In the genomic region with DNA sequence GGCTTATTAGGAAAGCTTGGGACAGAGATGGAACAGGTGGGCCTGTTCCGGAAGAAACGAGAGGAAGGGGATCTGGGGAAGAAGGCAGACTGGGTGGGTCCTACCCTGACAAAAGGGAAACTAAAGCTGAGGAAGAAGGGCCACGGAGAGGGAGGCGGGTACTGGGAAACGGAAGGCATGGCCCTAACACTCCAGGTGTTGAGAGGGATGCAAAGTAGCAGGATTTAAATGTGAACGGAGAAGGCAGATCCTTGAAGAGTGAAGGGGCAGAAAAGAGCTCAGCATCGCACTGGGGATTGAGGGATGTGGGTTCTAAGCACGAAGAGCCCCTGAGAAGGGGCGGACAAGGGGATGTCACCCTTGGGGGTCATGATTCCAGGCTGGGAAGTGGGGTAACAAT, we compare ENCODE assay signal across 9 cellular contexts. TPM values are rescaled to one million over a fixed set of nuclear protein-coding genes. Genes with fewer than 3 reads are reported as not detected.
DNase-seq lines count a peak whose midpoint lies in the region; TF ChIP-seq lines count a peak whose summit lies in the region.
"Had no signal": no experiment of that assay in that cellular context is flagged by ENCODE, and none has a peak within 500 bp of the region (broad histone marks: within the 10 kb centered on the region; RNA-seq: fewer than 3 reads in every experiment).

No MANE protein-coding gene starts in this region.

- no peaks in the 10 kb centered on the region for H4K20me1 ChIP-seq in OCI-LY1 (ENCODE audit: insufficient read depth, low read length)

- H3K9me2 ChIP-seq in OCI-LY1 (ENCODE audit: low read depth, low read length), result no peaks in the 10 kb centered on the region

- H2AK5ac ChIP-seq in trophoblast cell (ENCODE audit: low read length), result no peak overlapping the region

- DNase-seq in DMS 273 (lab: John Stamatoyannopoulos, UW; ENCODE audit: unreplicated experiment) (peak; percentile 14), DMS 273 treated with DMSO at 0.1 percent for 48 hours (lab: John Stamatoyannopoulos, UW) (no peak), epithelial cell of proximal tubule (ENCODE audit: low read depth) (no peak), trophoblast cell (peak in 1 of 2 donors; percentile 6), SIG-M5 treated with dmso at 0.1 percent for 504 hours (lab: John Stamatoyannopoulos, UW; ENCODE audit: unreplicated experiment) (no peak), GM10248 (ENCODE audit: extremely low spot score) (no peak), NCI-H2081 (lab: John Stamatoyannopoulos, UW) (no peak)

- no CpG with 5 or more reads among the region's 9 CpGs for WGBS in trophoblast cell (ENCODE audit: extremely low coverage, insufficient coverage, insufficient read length)

- H3K27ac ChIP-seq in OCI-LY1 (ENCODE audit: low read depth, low read length, poor library complexity, severe bottlenecking), result peak overlapping the region; percentile 52
- H3K27ac ChIP-seq in trophoblast cell (ENCODE audit: low read depth, low read length), result no peak overlapping the region
- H3K27ac ChIP-seq: 22Rv1 had no signal

- no peak overlapping the region for H3K18ac ChIP-seq in trophoblast cell (ENCODE audit: low read length)

- POLR2A ChIA-PET in GM10248 (lab: Yijun Ruan, JAX), result no interaction called here

- CTCF ChIA-PET in GM10248 (lab: Yijun Ruan, JAX), result interaction anchor here (1.1 to 5.3 kb wide), 5 partner anchors 8 to 38 kb away, joined by 4 to 39 read pairs (median 4); no protein-coding TSS in a partner anchor

- H3K36me3 ChIP-seq in OCI-LY1 (ENCODE audit: insufficient read depth, low read length) (peaks cover 9% of the 10 kb centered on the region; the same call in 1 of the 2 replicates), trophoblast cell (ENCODE audit: control insufficient read depth in 1 of 2, insufficient read depth in 2 of 2, low read length in 2 of 2) (no peaks in the 10 kb centered on the region)

- peak overlapping the region; percentile 88 for H4K8ac ChIP-seq in trophoblast cell (ENCODE audit: low read depth, low read length)

- H3K79me2 ChIP-seq in OCI-LY1 (ENCODE audit: insufficient read depth, low read length), result peaks cover 22% of the 10 kb centered on the region; the same call in 1 of the 2 replicates
- H3K79me2 ChIP-seq in trophoblast cell (ENCODE audit: control insufficient read depth, insufficient read depth, low read length, poor library complexity), result peaks cover 4% of the 10 kb centered on the region

- no peak overlapping the region for H4K91ac ChIP-seq in trophoblast cell (ENCODE audit: low read depth, low read length)

- H3K23ac ChIP-seq in trophoblast cell (ENCODE audit: low read length), result no peak overlapping the region

- H3K4me2 ChIP-seq in OCI-LY1 (ENCODE audit: low read length) (peak overlapping the region; percentile 100), trophoblast cell (ENCODE audit: low read length) (peak overlapping the region; percentile 86)

- H3K9ac ChIP-seq in OCI-LY1 (ENCODE audit: low read length), result peak overlapping the region; percentile 81
- peak overlapping the region; percentile 45 for H3K9ac ChIP-seq in trophoblast cell (ENCODE audit: low read length)

- no peak overlapping the region for H3K14ac ChIP-seq in trophoblast cell (ENCODE audit: low read length)

- H2BK120ac ChIP-seq in trophoblast cell (ENCODE audit: insufficient read depth, low read length, poor library complexity), result no peak overlapping the region

- H2AFZ ChIP-seq in OCI-LY1 (ENCODE audit: low read length), result no peak overlapping the region
- H2AFZ ChIP-seq in trophoblast cell (ENCODE audit: insufficient read depth, low read length, poor library complexity), result no peak overlapping the region

- H3K9me3 ChIP-seq in OCI-LY1 (ENCODE audit: low read length) (no peaks in the 10 kb centered on the region), trophoblast cell (ENCODE audit: insufficient read depth, low read depth, low read length) (no peaks in the 10 kb centered on the region)

- H3K4me1 ChIP-seq in OCI-LY1 (ENCODE audit: insufficient read depth, low read length, severe bottlenecking), result peaks cover 58% of the 10 kb centered on the region
- peaks cover 0 to 6% of the 10 kb centered on the region in 2 experiments for H3K4me1 ChIP-seq in trophoblast cell (ENCODE audit: control insufficient read depth in 1 of 2, insufficient read depth in 2 of 2, low read length in 2 of 2)

- TF ChIP-seq CTCF in OCI-LY1 (IDR thresholded peaks at IDR 0.05; ENCODE audit: low read length), result no peak
- TF ChIP-seq CTCF in epithelial cell of proximal tubule (conservative IDR thresholded peaks at IDR 0.05; ENCODE audit: low read depth, low read length), result no peak
- no peak for TF ChIP-seq CTCF in GM10248 (IDR thresholded peaks at IDR 0.05; ENCODE audit: control extremely low read depth, extremely low read depth, low read depth, missing control alignments)

- no peaks in the 10 kb centered on the region for H3F3A ChIP-seq in OCI-LY1 (ENCODE audit: insufficient read depth, low read length)

- no peak overlapping the region for H4K12ac ChIP-seq in trophoblast cell (ENCODE audit: low read depth, low read length)

- H2BK5ac ChIP-seq in trophoblast cell (ENCODE audit: low read depth, low read length, poor library complexity), result no peak overlapping the region

- peak overlapping the region; percentile 17 for H3K4ac ChIP-seq in trophoblast cell (ENCODE audit: low read depth, low read length)

- H3K4me3 ChIP-seq in OCI-LY1 (ENCODE audit: low read depth, low read length, poor library complexity, severe bottlenecking), result peak overlapping the region; percentile 89
- H3K4me3 ChIP-seq in epithelial cell of proximal tubule (ENCODE audit: low read depth, low read length), result peak overlapping the region; percentile 91
- peak overlapping the region; percentile 91 for H3K4me3 ChIP-seq in trophoblast cell (ENCODE audit: low read depth, low read length)

- H2BK12ac ChIP-seq in trophoblast cell (ENCODE audit: low read length), result no peak overlapping the region

- peaks cover 2% of the 10 kb centered on the region for H3K79me1 ChIP-seq in trophoblast cell (ENCODE audit: low read length)

- H3K27me3 ChIP-seq in OCI-LY1 (ENCODE audit: insufficient read depth, low read length) (no peaks in the 10 kb centered on the region), trophoblast cell (ENCODE audit: insufficient read depth, low read length) (no peaks in the 10 kb centered on the region)

RNA-seq across cellular contexts. Expression of a gene that starts 0.7 kb away (rescaled TPM):
- 7.7 and 13.1 TPM in 2 replicates for total RNA-seq in epithelial cell of proximal tubule
- 11.0 and 11.1 TPM in 2 replicates for polyA plus RNA-seq in trophoblast cell (2013)
